Comparison of ENCODE assay signal across 24 cellular contexts in genomic region chr2:205500951-205501350, GRCh38.
A peak's percentile ranks its signal among the peaks of the same experiment; 100 is the strongest.
DNase-seq lines count a peak whose midpoint lies in the region; ATAC-seq, FAIRE-seq and TF ChIP-seq lines count a peak whose summit lies in the region.
"Had no signal": no experiment of that assay in that cellular context is flagged by ENCODE, and none has a peak within 500 bp of the region (broad histone marks: within the 10 kb centered on the region; RNA-seq: fewer than 3 reads in every experiment).

No MANE protein-coding gene starts in this region.

- H3K9me3 ChIP-seq in Karpas-422 (ENCODE audit: low read length) (no peaks in the 10 kb centered on the region), WERI-Rb-1 (ENCODE audit: severe bottlenecking) (no peaks in the 10 kb centered on the region), endodermal cell (ENCODE audit: control insufficient read depth, low read length) (no peaks in the 10 kb centered on the region)
- H3K9me3 ChIP-seq: A549; BLaER1 treated with 17β-estradiol and CSF1 and Interleukin-3, amounts not matched to agents 10 nM and 100 nM; Caco-2 had no signal

- H3K9ac ChIP-seq in Karpas-422 (ENCODE audit: low read length) (no peak overlapping the region), endodermal cell (ENCODE audit: extremely low read depth, low read length, poor library complexity, severe bottlenecking) (no peak overlapping the region)
- H3K9ac ChIP-seq: BLaER1 treated with 17β-estradiol and CSF1 and Interleukin-3, amounts not matched to agents 10 nM and 100 nM had no signal

- peak; percentile 89 for FAIRE-seq in bronchial epithelial cell (lab: Jason Lieb, UNC)
- FAIRE-seq: A549, D721Med, G401.6, GM12891, GM19239 had no signal

- WGBS in endodermal cell (ENCODE audit: insufficient coverage in 1 of 2, insufficient read length in 1 of 2), 2 experiments: 92 to 93% methylated on average over 4 to 6 of the region's 6 CpGs

- H3K4me2 ChIP-seq in Karpas-422 (ENCODE audit: low read depth, low read length, poor library complexity, severe bottlenecking): no peak overlapping the region
- H3K4me2 ChIP-seq: A549 had no signal

- no peak overlapping the region for H3K4me3 ChIP-seq in Karpas-422 (ENCODE audit: low read length)
- H3K4me3 ChIP-seq in bronchial epithelial cell (ENCODE audit: low read depth, low read length): no peak overlapping the region
- no peak overlapping the region for H3K4me3 ChIP-seq in WERI-Rb-1 (ENCODE audit: low read depth, low read length)
- H3K4me3 ChIP-seq in endodermal cell (ENCODE audit: low read length): no peak overlapping the region
- H3K4me3 ChIP-seq: A549; BLaER1 treated with 17β-estradiol and CSF1 and Interleukin-3, amounts not matched to agents 10 nM and 100 nM had no signal

- no peak overlapping the region for H3K4me3 Mint-ChIP-seq in endodermal cell
- H3K4me3 Mint-ChIP-seq: B cell; CD4-positive, alpha-beta T cell; CD8-positive, alpha-beta T cell had no signal

- H3K27ac ChIP-seq in Karpas-422 (ENCODE audit: low read length) (no peak overlapping the region), WERI-Rb-1 (no peak overlapping the region), endodermal cell (ENCODE audit: low read depth, low read length) (no peak overlapping the region)
- H3K27ac ChIP-seq: 22Rv1; A549; BLaER1 treated with 17β-estradiol and CSF1 and Interleukin-3, amounts not matched to agents 10 nM and 100 nM; C4-2B had no signal

- H3K36me3 Mint-ChIP-seq in endodermal cell (ENCODE audit: low read depth): no peaks in the 10 kb centered on the region
- H3K36me3 Mint-ChIP-seq: CD8-positive, alpha-beta T cell had no signal

- no peaks in the 10 kb centered on the region for H3K9me2 ChIP-seq in Karpas-422 (replicated peaks; ENCODE audit: insufficient read depth, low read length)

- H4K20me1 ChIP-seq in Karpas-422 (ENCODE audit: insufficient read depth, low read depth, low read length): no peaks in the 10 kb centered on the region
- H4K20me1 ChIP-seq: BLaER1 treated with 17β-estradiol and CSF1 and Interleukin-3, amounts not matched to agents 10 nM and 100 nM had no signal

- H2AFZ ChIP-seq in Karpas-422 (ENCODE audit: low read length): peak overlapping the region; percentile 21; the same call in 1 of the 2 replicates

- DNase-seq in Karpas-422 (no peak), RPMI8226 (peak; percentile 87), bronchial epithelial cell (ENCODE audit: low read depth) (no peak), WERI-Rb-1 (no peak), endodermal cell (no peak)
- DNase-seq: AML-193; Caco-2; Calu3; CD4-positive, alpha-beta T cell; CD8-positive, alpha-beta T cell; DMS79 treated with DMSO at 0.1 percent for 48 hours; GF-D8 had no signal

- H3K27me3 Mint-ChIP-seq in endodermal cell (ENCODE audit: insufficient read depth): peaks cover 4% of the 10 kb centered on the region
- H3K27me3 Mint-ChIP-seq: CD4-positive, alpha-beta T cell had no signal

- peaks cover 22% of the 10 kb centered on the region for H3K4me1 ChIP-seq in Karpas-422 (ENCODE audit: low read length)
- no peaks in the 10 kb centered on the region for H3K4me1 ChIP-seq in endodermal cell (ENCODE audit: control insufficient read depth, insufficient read depth, low read length)
- H3K4me1 ChIP-seq: A549 had no signal

- peaks cover 2% of the 10 kb centered on the region for H3K4me1 Mint-ChIP-seq in endodermal cell
- H3K4me1 Mint-ChIP-seq: B cell had no signal

- H3K9me3 Mint-ChIP-seq in endodermal cell: peaks cover 2% of the 10 kb centered on the region
- H3K9me3 Mint-ChIP-seq: CD4-positive, alpha-beta T cell had no signal

- H3K27ac Mint-ChIP-seq in endodermal cell: no peak overlapping the region
- H3K27ac Mint-ChIP-seq: B cell; CD4-positive, alpha-beta T cell; CD8-positive, alpha-beta T cell had no signal

- H3K79me2 ChIP-seq in Karpas-422 (ENCODE audit: low read length): no peaks in the 10 kb centered on the region

- no peaks in the 10 kb centered on the region for H3K27me3 ChIP-seq in Karpas-422 (ENCODE audit: low read length)
- H3K27me3 ChIP-seq in bronchial epithelial cell (ENCODE audit: control insufficient read depth, insufficient read depth, low read length): no peaks in the 10 kb centered on the region
- no peaks in the 10 kb centered on the region for H3K27me3 ChIP-seq in WERI-Rb-1 (ENCODE audit: insufficient read depth, low read depth, severe bottlenecking)
- no peaks in the 10 kb centered on the region for H3K27me3 ChIP-seq in endodermal cell (ENCODE audit: control insufficient read depth, insufficient read depth, low read length, poor library complexity, severe bottlenecking)
- H3K27me3 ChIP-seq: BLaER1 treated with 17β-estradiol and CSF1 and Interleukin-3, amounts not matched to agents 10 nM and 100 nM had no signal

- H3K36me3 ChIP-seq in Karpas-422 (ENCODE audit: insufficient read depth, low read length) (no peaks in the 10 kb centered on the region), bronchial epithelial cell (ENCODE audit: control insufficient read depth, insufficient read depth, low read length) (no peaks in the 10 kb centered on the region), WERI-Rb-1 (no peaks in the 10 kb centered on the region), endodermal cell (ENCODE audit: control insufficient read depth, insufficient read depth, low read length) (no peaks in the 10 kb centered on the region)
- H3K36me3 ChIP-seq: BLaER1 treated with 17β-estradiol and CSF1 and Interleukin-3, amounts not matched to agents 10 nM and 100 nM had no signal

- TF ChIP-seq CTCF in bronchial epithelial cell (IDR thresholded peaks at IDR 0.05; ENCODE audit: insufficient read depth, low read length, severe bottlenecking) (no peak), WERI-Rb-1 (IDR thresholded peaks at IDR 0.05; ENCODE audit: low read depth, low read length) (no peak), endodermal cell (conservative IDR thresholded peaks at IDR 0.05) (no peak)

- peak; percentile 45 for ATAC-seq in GM18867 (IDR thresholded peaks at IDR 0.05; ENCODE audit: unreplicated experiment)
- ATAC-seq in GM19324 (IDR thresholded peaks at IDR 0.05; ENCODE audit: low FRiP score, unreplicated experiment): no peak
- ATAC-seq in GM19035 (IDR thresholded peaks at IDR 0.05; ENCODE audit: unreplicated experiment): no peak
- ATAC-seq: A549; CD8-positive, alpha-beta T cell had no signal
